Comparison of ENCODE assay signal across 17 cellular contexts in the genomic region with DNA sequence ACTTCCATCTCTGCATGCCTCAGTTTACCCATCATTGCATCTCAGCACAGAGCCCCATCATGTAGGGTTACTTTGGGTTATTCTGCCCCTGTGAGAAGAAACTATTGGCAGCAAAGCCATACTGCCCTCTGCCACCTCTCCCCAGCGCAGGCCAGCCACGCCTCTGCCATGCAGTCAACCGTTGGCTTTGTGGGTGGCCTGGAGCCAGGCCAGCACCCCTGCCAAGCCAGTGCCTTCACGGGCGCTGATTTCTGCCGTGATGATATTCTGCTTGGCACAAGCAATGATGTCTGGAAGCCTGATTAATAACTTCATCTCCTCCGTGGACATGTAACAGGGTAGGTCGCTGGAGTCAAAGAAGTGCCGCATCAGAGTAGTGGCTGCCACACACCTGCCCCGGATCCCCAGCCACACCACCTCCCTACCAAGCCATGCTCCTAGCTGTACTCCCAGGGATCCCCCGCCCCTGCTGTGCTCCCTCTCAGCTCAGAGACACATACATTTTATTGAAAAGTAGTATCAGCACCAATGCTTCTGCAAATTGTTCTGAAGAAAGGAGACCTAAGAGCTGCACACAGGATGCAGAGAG. TPM values are rescaled to one million over a fixed set of nuclear protein-coding genes. Genes with fewer than 3 reads are reported as not detected.
DNase-seq lines count a peak whose midpoint lies in the region; ATAC-seq and TF ChIP-seq lines count a peak whose summit lies in the region.
"Had no signal": no experiment of that assay in that cellular context is flagged by ENCODE, and none has a peak within 500 bp of the region (broad histone marks: within the 10 kb centered on the region; RNA-seq: fewer than 3 reads in every experiment).

No MANE protein-coding gene starts in this region.

- ATAC-seq in left ventricle myocardium superior (peak; percentile 88), HG02571 (IDR thresholded peaks at IDR 0.05; ENCODE audit: unreplicated experiment) (no peak)
- ATAC-seq: CD8-positive, alpha-beta T cell; naive thymus-derived CD4-positive, alpha-beta T cell had no signal

- no peak overlapping the region for H3K4me3 Mint-ChIP-seq in activated CD4-positive, alpha-beta memory T cell treated with anti-CD3 and anti-CD28 coated beads, Interleukin-2, amount 10 ng/mL, durations not matched to agents 7 days and 5 days
- H3K4me3 Mint-ChIP-seq: CD8-positive, alpha-beta T cell; naive thymus-derived CD4-positive, alpha-beta T cell had no signal

- no peak for TF ChIP-seq POLR2A in thyroid gland (IDR thresholded peaks at IDR 0.05)

- no peak overlapping the region for H3K27ac Mint-ChIP-seq in activated CD4-positive, alpha-beta memory T cell treated with anti-CD3 and anti-CD28 coated beads, Interleukin-2, amount 10 ng/mL, durations not matched to agents 7 days and 5 days
- H3K27ac Mint-ChIP-seq: CD8-positive, alpha-beta T cell; naive thymus-derived CD4-positive, alpha-beta T cell had no signal

- H3K9me3 ChIP-seq in thyroid gland: no peaks in the 10 kb centered on the region
- H3K9me3 ChIP-seq: SJCRH30, upper lobe of left lung had no signal

- peak overlapping the region; percentile 7 to 27 (median 23) for H3K27ac ChIP-seq in thyroid gland
- H3K27ac ChIP-seq: SJCRH30, upper lobe of left lung had no signal

- H3K4me1 ChIP-seq in thyroid gland: peaks cover 12 to 24% of the 10 kb centered on the region in 2 donors
- H3K4me1 ChIP-seq: upper lobe of left lung had no signal

- no peaks in the 10 kb centered on the region for H3K36me3 Mint-ChIP-seq in activated CD4-positive, alpha-beta memory T cell treated with anti-CD3 and anti-CD28 coated beads, Interleukin-2, amount 10 ng/mL, durations not matched to agents 7 days and 5 days (ENCODE audit: low read depth)
- H3K36me3 Mint-ChIP-seq: CD8-positive, alpha-beta T cell; naive thymus-derived CD4-positive, alpha-beta T cell had no signal

- H3K4me1 Mint-ChIP-seq in activated CD4-positive, alpha-beta memory T cell treated with anti-CD3 and anti-CD28 coated beads, Interleukin-2, amount 10 ng/mL, durations not matched to agents 7 days and 5 days: no peaks in the 10 kb centered on the region

- no peak overlapping the region for H3K4me3 ChIP-seq in thyroid gland (replicated peaks in 1 of 3)
- H3K4me3 ChIP-seq: SJCRH30, upper lobe of left lung had no signal

- no peaks in the 10 kb centered on the region for H3K27me3 ChIP-seq in thyroid gland
- H3K27me3 ChIP-seq: upper lobe of left lung had no signal

- peaks cover 15% of the 10 kb centered on the region for H3K27me3 Mint-ChIP-seq in activated CD4-positive, alpha-beta memory T cell treated with anti-CD3 and anti-CD28 coated beads, Interleukin-2, amount 10 ng/mL, durations not matched to agents 7 days and 5 days

- WGBS in thyroid gland, 2 donors: 10 to 36% methylated on average over 6 to 10 of the region's 11 CpGs

- CTCF ChIA-PET in activated CD4-positive, alpha-beta memory T cell treated with anti-CD3 and anti-CD28 coated beads, Interleukin-2, amount 10 ng/mL, durations not matched to agents 7 days and 5 days (lab: Charles Lee): interaction anchor here (0.6 to 4.1 kb wide), 3 partner anchors 15 to 177 kb away, joined by 3 to 20 read pairs (median 4); a partner anchor contains a TSS

- POLR2A ChIA-PET in activated CD4-positive, alpha-beta memory T cell treated with anti-CD3 and anti-CD28 coated beads, Interleukin-2, amount 10 ng/mL, durations not matched to agents 7 days and 5 days (lab: Charles Lee): interaction anchor here (0.8 kb wide), 1 partner anchor 15 kb away, joined by 3 read pairs; a partner anchor contains a TSS

- H3K9me3 Mint-ChIP-seq in activated CD4-positive, alpha-beta memory T cell treated with anti-CD3 and anti-CD28 coated beads, Interleukin-2, amount 10 ng/mL, durations not matched to agents 7 days and 5 days: no peaks in the 10 kb centered on the region
- H3K9me3 Mint-ChIP-seq: CD8-positive, alpha-beta T cell; naive thymus-derived CD4-positive, alpha-beta T cell had no signal

- DNase-seq in NCI-H2196 (lab: John Stamatoyannopoulos, UW; ENCODE audit: unreplicated experiment): peak; percentile 19
- DNase-seq in NCI-H2196 treated with DMSO at 0.1 percent for 48 hours (lab: John Stamatoyannopoulos, UW; ENCODE audit: unreplicated experiment): no peak
- peak; percentile 22 for DNase-seq in NCI-H345 treated with DMSO at 0.1 percent for 48 hours (lab: John Stamatoyannopoulos, UW; ENCODE audit: unreplicated experiment)
- peak; percentile 71 for DNase-seq in left ventricle myocardium superior
- DNase-seq in thyroid gland: peak; percentile 96 to 97
- DNase-seq in activated CD4-positive, alpha-beta memory T cell treated with anti-CD3 and anti-CD28 coated beads, Interleukin-2, amount 10 ng/mL, durations not matched to agents 7 days and 5 days: no peak
- no peak for DNase-seq in Ammon's horn (ENCODE audit: low spot score)
- DNase-seq: activated CD8-positive, alpha-beta memory T cell treated with anti-CD3 and anti-CD28 coated beads, Interleukin-2, amount 50 U/mL, for 4 hours; anterior cingulate cortex; CD8-positive, alpha-beta T cell; naive thymus-derived CD4-positive, alpha-beta T cell; SJCRH30; stimulated activated naive CD4-positive, alpha-beta T cell treated with Interleukin-2 at 50 U/mL for 16 hours had no signal

- TF ChIP-seq CTCF in thyroid gland (IDR thresholded peaks at IDR 0.05): no peak

- no peaks in the 10 kb centered on the region for H3K36me3 ChIP-seq in thyroid gland
- H3K36me3 ChIP-seq: SJCRH30, upper lobe of left lung had no signal

- intact Hi-C loops in left ventricle myocardium superior (cut with micrococcal nuclease) (no loop called here), thyroid gland (cut with DNase I) (no loop called here)

RNA-seq across cellular contexts. Expression of a gene that starts 15.0 kb away (rescaled TPM):
- total RNA-seq in left ventricle myocardium superior (91.1 TPM), thyroid gland (10 to 100 TPM; 16.0 to 27.0 (median 17.0) TPM)
- 10 to 100 TPM; 35.5 to 37.7 TPM for total RNA-seq in activated CD4-positive, alpha-beta memory T cell treated with anti-CD3 and anti-CD28 coated beads, Interleukin-2, amount 10 ng/mL, durations not matched to agents 7 days and 5 days

RNA-seq across cellular contexts. Expression of a gene that starts 28.6 kb away (rescaled TPM):
- not detected for total RNA-seq in left ventricle myocardium superior
- total RNA-seq in thyroid gland: not detected
- total RNA-seq in activated CD4-positive, alpha-beta memory T cell treated with anti-CD3 and anti-CD28 coated beads, Interleukin-2, amount 10 ng/mL, durations not matched to agents 7 days and 5 days: not detected
- total RNA-seq: CD8-positive, alpha-beta T cell; fibroblast of villous mesenchyme; lower leg skin; naive thymus-derived CD4-positive, alpha-beta T cell; SJCRH30; upper lobe of left lung had no signal

RNA-seq across cellular contexts. Expression of a gene that starts 41.7 kb away (rescaled TPM):
- 1.7 TPM for total RNA-seq in left ventricle myocardium superior
- total RNA-seq in thyroid gland: 10 to 100 TPM; 20.0 to 81.2 (median 31.6) TPM
- total RNA-seq in activated CD4-positive, alpha-beta memory T cell treated with anti-CD3 and anti-CD28 coated beads, Interleukin-2, amount 10 ng/mL, durations not matched to agents 7 days and 5 days: 1 to 10 TPM; 1.8 to 5.3 TPM
- total RNA-seq: fibroblast of villous mesenchyme had no signal

RNA-seq across cellular contexts. Expression of a gene that starts 47.4 kb away (rescaled TPM):
- total RNA-seq in left ventricle myocardium superior (not detected), thyroid gland (under 1 TPM in 1 of 4 donors, not detected in 3; 0.33 TPM)
- not detected for total RNA-seq in activated CD4-positive, alpha-beta memory T cell treated with anti-CD3 and anti-CD28 coated beads, Interleukin-2, amount 10 ng/mL, durations not matched to agents 7 days and 5 days
- total RNA-seq: CD8-positive, alpha-beta T cell; fibroblast of villous mesenchyme; lower leg skin; naive thymus-derived CD4-positive, alpha-beta T cell; SJCRH30; upper lobe of left lung had no signal

RNA-seq across cellular contexts. Expression of a gene that starts 49.3 kb away (rescaled TPM):
- total RNA-seq in left ventricle myocardium superior (11.6 TPM), thyroid gland (10 to 100 TPM; 18.3 to 65.8 (median 27.3) TPM)
- 10 to 100 TPM; 20.3 to 22.9 TPM for total RNA-seq in activated CD4-positive, alpha-beta memory T cell treated with anti-CD3 and anti-CD28 coated beads, Interleukin-2, amount 10 ng/mL, durations not matched to agents 7 days and 5 days

Comparison
In these comparisons a context has a peak if more than half of its experiments do, and no peak if none do; other contexts are left out.
1. DNase-seq: peak in NCI-H2196 (single experiment), NCI-H345 treated with DMSO at 0.1 percent for 48 hours (single experiment), left ventricle myocardium superior (single experiment) and thyroid gland (2 of 2); none in NCI-H2196 treated with DMSO at 0.1 percent for 48 hours (single experiment), activated CD4-positive, alpha-beta memory T cell treated with anti-CD3 and anti-CD28 coated beads, Interleukin-2, amount 10 ng/mL, durations not matched to agents 7 days and 5 days (single experiment) and Ammon's horn (single experiment).